In the genomic region with DNA sequence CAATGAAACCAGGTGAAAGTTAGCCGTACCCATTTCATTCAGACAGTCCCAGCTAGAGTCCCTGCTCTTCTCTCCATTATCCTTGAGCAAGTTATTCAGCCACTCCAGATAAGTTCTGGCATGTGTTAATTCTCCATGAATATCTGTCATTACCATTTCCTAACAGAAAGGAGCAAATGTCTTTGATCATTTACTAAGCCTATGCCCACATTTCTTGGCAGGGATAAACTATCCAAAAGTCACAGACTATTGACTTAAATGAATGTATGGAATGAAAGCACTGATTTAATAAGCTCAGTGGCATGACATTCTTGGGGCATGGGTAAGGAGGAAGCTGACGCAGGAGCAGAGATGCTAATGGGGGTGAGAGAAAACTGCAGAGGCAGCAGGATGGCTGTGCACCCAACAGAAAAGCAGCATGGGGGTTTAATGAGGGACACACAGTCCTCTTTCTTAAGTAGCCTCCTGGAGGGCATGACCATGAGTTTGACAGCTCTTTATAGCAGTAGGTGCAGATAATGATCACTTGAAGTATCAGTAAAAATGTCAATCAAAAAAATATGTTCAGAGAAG, we compare ENCODE assay signal across 14 cellular contexts. TPM values are rescaled to one million over a fixed set of nuclear protein-coding genes. Genes with fewer than 3 reads are reported as not detected.
DNase-seq lines count a peak whose midpoint lies in the region; ATAC-seq and TF ChIP-seq lines count a peak whose summit lies in the region.
"Had no signal": no experiment of that assay in that cellular context is flagged by ENCODE, and none has a peak within 500 bp of the region (broad histone marks: within the 10 kb centered on the region; RNA-seq: fewer than 3 reads in every experiment).

No MANE protein-coding gene starts in this region.

- H3K27me3 ChIP-seq in PC-9 (ENCODE audit: insufficient read depth, low read depth): no peaks in the 10 kb centered on the region

- TF ChIP-seq CTCF in PC-9 (conservative IDR thresholded peaks at IDR 0.05) (no peak), epithelial cell of esophagus (IDR thresholded peaks at IDR 0.05; ENCODE audit: insufficient read depth, low read depth, low read length, missing control alignments) (no peak), osteocyte (IDR thresholded peaks at IDR 0.05) (no peak)

- no peak overlapping the region for H3K4me3 Mint-ChIP-seq in osteocyte (ENCODE audit: unreplicated experiment)
- H3K4me3 Mint-ChIP-seq: activated naive CD8-positive, alpha-beta T cell treated with anti-CD3 and anti-CD28 coated beads, Interleukin-2, amount 50 U/mL, for 24 hours; stimulated activated naive B cell treated with anti-CD40 and anti-IgM and Interleukin-4, amounts not matched to agents 10 μg/mL and 1 μg/mL and 100 μg/mL, for 72 hours; T-helper 1 cell treated with Interleukin-12 subunit alpha and Interleukin-12 subunit beta and Interleukin-4 antibody, amounts not matched to agents 30 μg/mL and 1 μg/mL, for 36 hours had no signal

- H3K9me3 Mint-ChIP-seq in osteocyte (ENCODE audit: unreplicated experiment): no peaks in the 10 kb centered on the region
- H3K9me3 Mint-ChIP-seq: activated naive CD8-positive, alpha-beta T cell treated with anti-CD3 and anti-CD28 coated beads, Interleukin-2, amount 50 U/mL, for 24 hours; stimulated activated naive B cell treated with anti-CD40 and anti-IgM and Interleukin-4, amounts not matched to agents 10 μg/mL and 1 μg/mL and 100 μg/mL, for 72 hours; T-helper 1 cell treated with Interleukin-12 subunit alpha and Interleukin-12 subunit beta and Interleukin-4 antibody, amounts not matched to agents 30 μg/mL and 1 μg/mL, for 36 hours had no signal

- H3K9me3 ChIP-seq in PC-9 (ENCODE audit: insufficient read depth, low read depth): no peaks in the 10 kb centered on the region

- no peaks in the 10 kb centered on the region for H3K36me3 ChIP-seq in PC-9 (ENCODE audit: low read depth)

- no peak overlapping the region for H2AFZ ChIP-seq in PC-9

- peaks cover 26% of the 10 kb centered on the region for H3K4me1 Mint-ChIP-seq in osteocyte (ENCODE audit: unreplicated experiment)
- H3K4me1 Mint-ChIP-seq: activated naive CD8-positive, alpha-beta T cell treated with anti-CD3 and anti-CD28 coated beads, Interleukin-2, amount 50 U/mL, for 24 hours; stimulated activated naive B cell treated with anti-CD40 and anti-IgM and Interleukin-4, amounts not matched to agents 10 μg/mL and 1 μg/mL and 100 μg/mL, for 72 hours had no signal

- peak overlapping the region; percentile 20 for H3K27ac Mint-ChIP-seq in osteocyte (ENCODE audit: unreplicated experiment)
- H3K27ac Mint-ChIP-seq: activated naive CD8-positive, alpha-beta T cell treated with anti-CD3 and anti-CD28 coated beads, Interleukin-2, amount 50 U/mL, for 24 hours; stimulated activated naive B cell treated with anti-CD40 and anti-IgM and Interleukin-4, amounts not matched to agents 10 μg/mL and 1 μg/mL and 100 μg/mL, for 72 hours; T-helper 1 cell treated with Interleukin-12 subunit alpha and Interleukin-12 subunit beta and Interleukin-4 antibody, amounts not matched to agents 30 μg/mL and 1 μg/mL, for 36 hours had no signal

- H3K36me3 Mint-ChIP-seq in osteocyte (ENCODE audit: unreplicated experiment): no peaks in the 10 kb centered on the region
- H3K36me3 Mint-ChIP-seq: stimulated activated naive B cell treated with anti-CD40 and anti-IgM and Interleukin-4, amounts not matched to agents 10 μg/mL and 1 μg/mL and 100 μg/mL, for 72 hours had no signal

- no peaks in the 10 kb centered on the region for H4K20me1 ChIP-seq in PC-9 (ENCODE audit: insufficient read depth)

- intact Hi-C loops in PC-9 (cut with micrococcal nuclease; ENCODE audit: unreplicated experiment): no loop called here

- POLR2A ChIA-PET in PC-9 (lab: Charles Lee; ENCODE audit: unreplicated experiment): interaction anchor here (0.7 kb wide), 1 partner anchor 882 kb away, joined by 4 read pairs; no protein-coding TSS in a partner anchor

- no peaks in the 10 kb centered on the region for H3K79me2 ChIP-seq in PC-9 (ENCODE audit: low read depth)

- DNase-seq in ELR (ENCODE audit: low read depth) (peak; percentile 87), PC-9 (peak; percentile 8 to 95), epithelial cell of esophagus (ENCODE audit: low read depth) (peak; percentile 86), osteocyte (ENCODE audit: extremely low spot score, unreplicated experiment) (no peak), COLO668 (lab: John Stamatoyannopoulos, UW; ENCODE audit: unreplicated experiment) (no peak), C1 segment of cervical spinal cord (lab: John Stamatoyannopoulos, UW) (no peak)
- no peak for DNase-seq in activated effector memory CD4-positive, alpha-beta T cell treated with anti-CD3 and anti-CD28 coated beads, Interleukin-2, amount 50 U/mL, for 16 hours
- DNase-seq: activated naive CD8-positive, alpha-beta T cell treated with anti-CD3 and anti-CD28 coated beads, Interleukin-2, amount 50 U/mL, for 24 hours; left cardiac atrium; NCI-H1105 treated with DMSO at 0.1 percent for 48 hours; NK-92 treated with Interleukin-12 subunit alpha and Interleukin-12 subunit beta, amount 100 ng/mL, for 24 hours; stimulated activated naive B cell treated with anti-CD40 and anti-IgM and Interleukin-4, amounts not matched to agents 10 μg/mL and 1 μg/mL and 100 μg/mL, for 72 hours had no signal

- peak overlapping the region; percentile 61 for H3K27ac ChIP-seq in PC-9

- H3K4me1 ChIP-seq in PC-9 (replicated peaks; ENCODE audit: insufficient read depth): peaks cover 20% of the 10 kb centered on the region

- no peak for ATAC-seq in GM19324 (IDR thresholded peaks at IDR 0.05; ENCODE audit: low FRiP score, unreplicated experiment)
- ATAC-seq: activated naive CD8-positive, alpha-beta T cell treated with anti-CD3 and anti-CD28 coated beads, Interleukin-2, amount 50 U/mL, for 24 hours; stimulated activated naive B cell treated with anti-CD40 and anti-IgM and Interleukin-4, amounts not matched to agents 10 μg/mL and 1 μg/mL and 100 μg/mL, for 72 hours had no signal

- no peaks in the 10 kb centered on the region for H3K27me3 Mint-ChIP-seq in osteocyte (ENCODE audit: unreplicated experiment)

- CTCF ChIA-PET in PC-9 (lab: Charles Lee): no interaction called here

- H3F3A ChIP-seq in PC-9 (ENCODE audit: insufficient read depth, low read depth): peaks cover 9% of the 10 kb centered on the region

- H3K9me2 ChIP-seq in PC-9 (ENCODE audit: insufficient read depth): no peaks in the 10 kb centered on the region

- peak overlapping the region; percentile 6; the same call in 1 of the 2 replicates for H3K4me2 ChIP-seq in PC-9

- no TSS peak for BruUV-seq in PC-9 (replicated peaks; lab: Mats Ljungman, UMichigan)

- H3K4me3 ChIP-seq in PC-9: no peak overlapping the region
- H3K4me3 ChIP-seq in epithelial cell of esophagus (ENCODE audit: low read length): no peak overlapping the region

RNA-seq across cellular contexts. Expression of a gene that starts 17.6 kb away (rescaled TPM):
- total RNA-seq in PC-9 (2021): 195 and 369 TPM in 2 replicates
- total RNA-seq in osteocyte: 76.1 and 87.2 TPM in 2 replicates

Comparison
In these comparisons a context has a peak if more than half of its experiments do, and no peak if none do; other contexts are left out.
1. DNase-seq: peak in ELR (single experiment), PC-9 (2 of 2) and epithelial cell of esophagus (single experiment); none in osteocyte (single experiment), COLO668 (single experiment), C1 segment of cervical spinal cord (0 of 14) and activated effector memory CD4-positive, alpha-beta T cell treated with anti-CD3 and anti-CD28 coated beads, Interleukin-2, amount 50 U/mL, for 16 hours (single experiment).